In the genomic region with DNA sequence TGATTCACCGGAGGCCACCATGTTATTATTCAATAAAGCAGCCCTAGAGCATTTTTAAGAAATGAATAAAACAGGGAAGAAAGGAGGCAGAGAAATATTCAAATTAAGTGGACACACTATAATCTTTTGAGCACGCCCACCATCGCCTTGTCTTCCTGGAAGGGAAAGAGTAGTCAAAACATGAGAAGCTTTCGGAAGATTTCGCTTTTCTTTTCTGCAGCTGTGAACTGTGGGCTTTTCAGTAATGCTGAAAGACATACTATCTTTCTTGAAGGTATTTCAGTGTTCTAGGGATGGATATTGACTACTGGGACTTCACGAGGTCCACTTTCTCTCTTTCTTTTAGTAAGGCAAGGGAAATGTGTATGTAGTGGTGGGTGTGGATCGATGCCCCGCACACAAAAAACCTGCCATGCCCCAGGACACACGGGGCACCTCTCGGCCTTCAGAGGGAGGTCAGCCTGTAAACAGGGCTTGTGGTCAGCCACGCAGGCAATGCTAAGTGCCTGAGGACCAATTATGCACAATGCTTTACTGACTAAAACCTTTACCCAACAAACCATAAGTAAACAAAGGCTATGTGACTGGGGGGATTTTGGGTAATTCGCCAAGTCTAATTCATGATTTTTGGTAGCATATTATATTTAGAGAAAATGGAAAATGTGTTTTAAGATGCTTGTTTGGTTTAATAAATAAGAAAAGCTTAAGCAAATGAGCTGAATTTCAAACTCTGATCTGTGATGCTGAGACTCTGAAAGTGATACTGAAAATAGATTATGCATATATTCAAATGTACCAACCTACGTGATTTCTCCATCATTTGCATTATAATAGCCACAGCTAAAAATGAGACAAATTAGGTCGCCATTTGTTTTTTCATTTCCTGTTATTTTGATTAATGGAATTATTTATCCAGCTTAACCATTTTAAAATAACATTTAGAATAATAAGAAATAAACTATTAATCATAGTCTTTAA, we compare ENCODE assay signal across 9 cellular contexts.
DNase-seq lines count a peak whose midpoint lies in the region; ATAC-seq and TF ChIP-seq lines count a peak whose summit lies in the region.
"Had no signal": no experiment of that assay in that cellular context is flagged by ENCODE, and none has a peak within 500 bp of the region (broad histone marks: within the 10 kb centered on the region; RNA-seq: fewer than 3 reads in every experiment).

No MANE protein-coding gene starts in this region.

- H3K27ac Mint-ChIP-seq in activated T-cell treated with anti-CD3 and anti-CD28 coated beads, Interleukin-2, amount 50 U/mL, for 24 hours, result peak overlapping the region; percentile 68
- no peak overlapping the region for H3K27ac Mint-ChIP-seq in stimulated activated effector memory CD8-positive, alpha-beta T cell treated with anti-CD3 and anti-CD28 coated beads, Interleukin-12 subunit alpha, Interleukin-12 subunit beta, amount 100 ng/mL, for 72 hours
- H3K27ac Mint-ChIP-seq in chondrocyte (ENCODE audit: unreplicated experiment), result no peak overlapping the region

- TF ChIP-seq CTCF in chondrocyte (IDR thresholded peaks at IDR 0.05), result no peak

- H3K4me1 Mint-ChIP-seq in activated T-cell treated with anti-CD3 and anti-CD28 coated beads, Interleukin-2, amount 50 U/mL, for 24 hours (ENCODE audit: low read depth), result peaks cover 24% of the 10 kb centered on the region
- peaks cover 12% of the 10 kb centered on the region for H3K4me1 Mint-ChIP-seq in stimulated activated effector memory CD8-positive, alpha-beta T cell treated with anti-CD3 and anti-CD28 coated beads, Interleukin-12 subunit alpha, Interleukin-12 subunit beta, amount 100 ng/mL, for 72 hours
- H3K4me1 Mint-ChIP-seq in chondrocyte (ENCODE audit: low read depth), result peaks cover 12% of the 10 kb centered on the region

- H3K9me3 Mint-ChIP-seq in activated T-cell treated with anti-CD3 and anti-CD28 coated beads, Interleukin-2, amount 50 U/mL, for 24 hours, result no peaks in the 10 kb centered on the region
- H3K9me3 Mint-ChIP-seq in stimulated activated effector memory CD8-positive, alpha-beta T cell treated with anti-CD3 and anti-CD28 coated beads, Interleukin-12 subunit alpha, Interleukin-12 subunit beta, amount 100 ng/mL, for 72 hours, result no peaks in the 10 kb centered on the region
- H3K9me3 Mint-ChIP-seq in chondrocyte (ENCODE audit: low read depth), result no peaks in the 10 kb centered on the region

- peaks cover 19% of the 10 kb centered on the region for H3K36me3 Mint-ChIP-seq in activated T-cell treated with anti-CD3 and anti-CD28 coated beads, Interleukin-2, amount 50 U/mL, for 24 hours (ENCODE audit: low read depth)
- H3K36me3 Mint-ChIP-seq in stimulated activated effector memory CD8-positive, alpha-beta T cell treated with anti-CD3 and anti-CD28 coated beads, Interleukin-12 subunit alpha, Interleukin-12 subunit beta, amount 100 ng/mL, for 72 hours, result peaks cover 10% of the 10 kb centered on the region
- peaks cover 13% of the 10 kb centered on the region for H3K36me3 Mint-ChIP-seq in chondrocyte (ENCODE audit: low read depth)

- ATAC-seq in GM21825 (IDR thresholded peaks at IDR 0.05; ENCODE audit: unreplicated experiment), result peak; percentile 82
- ATAC-seq in HG03469 (IDR thresholded peaks at IDR 0.05; ENCODE audit: unreplicated experiment), result peak; percentile 81
- ATAC-seq in stimulated activated effector memory CD8-positive, alpha-beta T cell treated with anti-CD3 and anti-CD28 coated beads, Interleukin-12 subunit alpha, Interleukin-12 subunit beta, amount 100 ng/mL, for 72 hours, result peak; percentile 73

- peak overlapping the region; percentile 8 for H3K4me3 Mint-ChIP-seq in activated T-cell treated with anti-CD3 and anti-CD28 coated beads, Interleukin-2, amount 50 U/mL, for 24 hours
- H3K4me3 Mint-ChIP-seq in stimulated activated effector memory CD8-positive, alpha-beta T cell treated with anti-CD3 and anti-CD28 coated beads, Interleukin-12 subunit alpha, Interleukin-12 subunit beta, amount 100 ng/mL, for 72 hours, result peak overlapping the region; percentile 25
- H3K4me3 Mint-ChIP-seq in chondrocyte (ENCODE audit: unreplicated experiment), result no peak overlapping the region

- DNase-seq in activated T-cell treated with anti-CD3 and anti-CD28 coated beads, Interleukin-2, amount 50 U/mL, for 24 hours, result no peak
- DNase-seq in activated T-cell treated with anti-CD3 and anti-CD28 coated beads, Interleukin-2, amount 50 U/mL, for 1 hour, result no peak
- DNase-seq in stimulated activated effector memory CD8-positive, alpha-beta T cell treated with anti-CD3 and anti-CD28 coated beads, Interleukin-12 subunit alpha, Interleukin-12 subunit beta, amount 100 ng/mL, for 72 hours (ENCODE audit: low spot score in 2 of 2), result no peak
- no peak for DNase-seq in DMS53 (lab: John Stamatoyannopoulos, UW)
- DNase-seq in chondrocyte (ENCODE audit: low spot score), result no peak
- no peak for DNase-seq in EL
- DNase-seq: midbrain had no signal

- H3K27me3 Mint-ChIP-seq in activated T-cell treated with anti-CD3 and anti-CD28 coated beads, Interleukin-2, amount 50 U/mL, for 24 hours, result no peaks in the 10 kb centered on the region
- H3K27me3 Mint-ChIP-seq in chondrocyte (ENCODE audit: low read depth), result no peaks in the 10 kb centered on the region
